1 cellular context compared by ENCODE assay signal in genomic region chr17:73360961-73361761, GRCh38.
TF ChIP-seq lines count a peak whose summit lies in the region.

No MANE protein-coding gene starts in this region.

TF ChIP-seq in WTC11, 78 proteins besides CTCF, POLR2A, EP300 and RAD21 (continued from another document):
- TF ChIP-seq E2F5 (CRISPR knock-in tag; IDR thresholded peaks at IDR 0.05) (0 out of 2 replicates have a peak, but pooled peaks have one; percentile 18), ERG (CRISPR knock-in tag; IDR thresholded peaks at IDR 0.05) (no peak)
